Comparison of ENCODE assay signal across 10 cellular contexts in the genomic region with DNA sequence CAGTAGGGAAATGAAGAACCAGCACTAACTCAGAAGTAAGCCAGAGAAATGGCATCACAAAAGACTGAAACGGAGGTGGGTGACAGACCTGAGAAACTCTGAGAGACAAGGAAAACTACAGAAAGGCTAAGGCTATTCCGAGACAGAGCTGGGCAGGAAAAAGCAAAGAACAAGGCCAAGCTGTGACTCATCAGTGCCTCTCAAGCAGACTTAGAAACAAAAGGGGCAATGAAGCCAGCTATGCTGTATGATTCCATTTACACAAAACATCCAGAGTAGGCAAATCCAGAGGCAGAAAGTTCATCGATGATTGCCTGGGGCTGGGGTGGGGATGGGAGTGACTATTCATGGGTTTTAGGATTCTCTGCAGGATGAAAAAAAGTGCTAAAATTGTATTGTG. TPM values are rescaled to one million over a fixed set of nuclear protein-coding genes. Genes with fewer than 3 reads are reported as not detected.
DNase-seq lines count a peak whose midpoint lies in the region; ATAC-seq and TF ChIP-seq lines count a peak whose summit lies in the region.
"Had no signal": no experiment of that assay in that cellular context is flagged by ENCODE, and none has a peak within 500 bp of the region (broad histone marks: within the 10 kb centered on the region; RNA-seq: fewer than 3 reads in every experiment).

No MANE protein-coding gene starts in this region.

- intact Hi-C loops in heart right ventricle (cut with DNase I) (loop anchor here in 6 of 10 donors (5.0 to 10.0 kb wide), 5 partner anchors 89 to 346 kb away; no protein-coding TSS in a partner anchor), sigmoid colon (cut with DNase I) (no loop called here)

- H3K27ac ChIP-seq in angular gyrus (ENCODE audit: low read depth, low read length) (peak overlapping the region; percentile 57), heart right ventricle (peak overlapping the region in 6 of 10 donors; percentile 1 to 65 (median 36)), sigmoid colon (peak overlapping the region; percentile 53 to 76 (median 68))
- H3K27ac ChIP-seq: neutrophil had no signal

- TF ChIP-seq CTCF in heart right ventricle (IDR thresholded peaks at IDR 0.05) (no peak), sigmoid colon (IDR thresholded peaks at IDR 0.05) (no peak)

- H3K4me3 ChIP-seq in heart right ventricle, result no peak overlapping the region
- H3K4me3 ChIP-seq in sigmoid colon, result no peak overlapping the region

- H3K27me3 ChIP-seq in heart right ventricle, result no peaks in the 10 kb centered on the region
- H3K27me3 ChIP-seq in sigmoid colon, result no peaks in the 10 kb centered on the region
- H3K27me3 ChIP-seq: neutrophil had no signal

- H3K9me3 ChIP-seq in heart right ventricle (peaks cover 0 to 7% (median 0%) of the 10 kb centered on the region in 11 donors), sigmoid colon (no peaks in the 10 kb centered on the region)
- H3K9me3 ChIP-seq: neutrophil had no signal

- 45 to 56% methylated on average over 3 of the region's 3 CpGs for WGBS in heart right ventricle, 2 donors
- 73 to 82% methylated on average over 3 of the region's 3 CpGs for WGBS in sigmoid colon, 2 donors

- TF ChIP-seq EP300 in sigmoid colon (IDR thresholded peaks at IDR 0.05), result no peak

- H3K36me3 ChIP-seq in heart right ventricle (peaks cover 0 to 10% (median 0%) of the 10 kb centered on the region in 9 donors), sigmoid colon (peaks cover 0 to 3% (median 0%) of the 10 kb centered on the region in 4 donors)
- H3K36me3 ChIP-seq: neutrophil had no signal

- ATAC-seq in heart right ventricle, result peak in 7 of 8 donors; percentile 67 to 87 (median 79)
- ATAC-seq in GM21447 (IDR thresholded peaks at IDR 0.05; ENCODE audit: unreplicated experiment), result no peak
- ATAC-seq in HG03442 (IDR thresholded peaks at IDR 0.05; ENCODE audit: unreplicated experiment), result no peak
- no peak for ATAC-seq in GM19324 (IDR thresholded peaks at IDR 0.05; ENCODE audit: low FRiP score, unreplicated experiment)
- no peak for ATAC-seq in GM18520 (IDR thresholded peaks at IDR 0.05; ENCODE audit: unreplicated experiment)

- H3K4me1 ChIP-seq in heart right ventricle (peaks cover 0 to 37% (median 8%) of the 10 kb centered on the region in 9 donors), sigmoid colon (peaks cover 0 to 38% (median 29%) of the 10 kb centered on the region in 4 donors)

- no peak for TF ChIP-seq POLR2A in sigmoid colon (IDR thresholded peaks at IDR 0.05)

- DNase-seq in GM04504 (ENCODE audit: low read depth), result peak; percentile 60
- DNase-seq in heart right ventricle, result peak in 1 of 2 donors; percentile 38
- DNase-seq in sigmoid colon, result peak; percentile 71
- DNase-seq: activated gamma-delta T cell treated with Interleukin-2 at 50 U/mL for 16 hours had no signal

RNA-seq across cellular contexts. Expression of gene SLC23A2, which starts 50.0 kb away (rescaled TPM):
- total RNA-seq in heart right ventricle (10 to 100 TPM in 1 of 10 donors, 1 to 10 TPM in 9; 6.3 to 12.3 (median 7.5) TPM), sigmoid colon (10 to 100 TPM; 10.9 to 15.2 (median 12.9) TPM)
- polyA plus RNA-seq in heart right ventricle (1 to 10 TPM; 2.0 to 3.9 TPM), sigmoid colon (1 to 10 TPM in 2 of 3 donors, under 1 TPM in 1; 0.60 to 6.1 (median 1.4) TPM)

Comparison
In these comparisons a context has a peak if more than half of its experiments do, and no peak if none do; other contexts are left out.
1. ATAC-seq: peak in heart right ventricle (7 of 8); none in GM21447 (single experiment), HG03442 (single experiment), GM19324 (single experiment) and GM18520 (single experiment).
2. Peak in every context shown above with its lines, with median percentiles within 50 percentile points of each other: H3K27ac ChIP-seq.